19 cellular contexts compared by ENCODE assay signal in genomic region chr12:124837249-124837897, GRCh38. TPM values are rescaled to one million over a fixed set of nuclear protein-coding genes. Genes with fewer than 3 reads are reported as not detected.
DNase-seq lines count a peak whose midpoint lies in the region; ATAC-seq, FAIRE-seq and TF ChIP-seq lines count a peak whose summit lies in the region.
"Had no signal": no experiment of that assay in that cellular context is flagged by ENCODE, and none has a peak within 500 bp of the region (broad histone marks: within the 10 kb centered on the region; RNA-seq: fewer than 3 reads in every experiment).

No MANE protein-coding gene starts in this region.

- H3K4me3 Mint-ChIP-seq in HFFc6, result 0 out of 2 replicates have a peak overlapping the region, but pooled peaks have one; percentile 9
- no peak overlapping the region for H3K4me3 Mint-ChIP-seq in mesothelial cell of epicardium
- H3K4me3 Mint-ChIP-seq: activated naive CD8-positive, alpha-beta T cell treated with anti-CD3 and anti-CD28 coated beads, Interleukin-2, amount 50 U/mL, for 24 hours; neural progenitor cell; stimulated activated naive CD8-positive, alpha-beta T cell treated with anti-CD3 and anti-CD28 coated beads, Interleukin-15, amount 100 ng/mL, for 72 hours had no signal

- ATAC-seq in K562 (no peak), GM21390 (IDR thresholded peaks at IDR 0.05; ENCODE audit: unreplicated experiment) (no peak), GM18520 (IDR thresholded peaks at IDR 0.05; ENCODE audit: unreplicated experiment) (no peak)
- ATAC-seq: activated naive CD8-positive, alpha-beta T cell treated with anti-CD3 and anti-CD28 coated beads, Interleukin-2, amount 50 U/mL, for 24 hours; stimulated activated naive CD8-positive, alpha-beta T cell treated with anti-CD3 and anti-CD28 coated beads, Interleukin-15, amount 100 ng/mL, for 72 hours had no signal

- H3K4me2 ChIP-seq in K562 (ENCODE audit: insufficient read depth, low read length), result no peak overlapping the region
- H3K4me2 ChIP-seq: neural progenitor cell had no signal

- POLR2A ChIA-PET in K562 (lab: Yijun Ruan, JAX), result interaction anchor here (0.5 to 1.1 kb wide), 3 partner anchors 9 to 1724 kb away, joined by 3 read pairs; no protein-coding TSS in a partner anchor

- no peaks in the 10 kb centered on the region for H4K20me1 ChIP-seq in K562 (replicated peaks; ENCODE audit: control insufficient read depth, insufficient read depth, low read length)

- H3K9me3 Mint-ChIP-seq in HFFc6, result no peaks in the 10 kb centered on the region
- H3K9me3 Mint-ChIP-seq in mesothelial cell of epicardium, result no peaks in the 10 kb centered on the region
- H3K9me3 Mint-ChIP-seq: activated naive CD8-positive, alpha-beta T cell treated with anti-CD3 and anti-CD28 coated beads, Interleukin-2, amount 50 U/mL, for 24 hours; neural progenitor cell; stimulated activated naive CD8-positive, alpha-beta T cell treated with anti-CD3 and anti-CD28 coated beads, Interleukin-15, amount 100 ng/mL, for 72 hours had no signal

- in situ Hi-C loops in K562 (cut with MboI), result no loop called here

- H3K9ac ChIP-seq in K562 (ENCODE audit: insufficient read depth in 1 of 2, low read depth in 2 of 2, low read length in 2 of 2), result no peak overlapping the region
- H3K9ac ChIP-seq in subcutaneous abdominal adipose tissue (ENCODE audit: low read length in 5 of 5), result no peak overlapping the region
- H3K9ac ChIP-seq: BLaER1 treated with 17β-estradiol and CSF1 and Interleukin-3, amounts not matched to agents 10 nM and 100 nM; neural progenitor cell had no signal

- BruUV-seq in K562 (replicated peaks; lab: Mats Ljungman, UMichigan), result no TSS peak

- peaks cover 49% of the 10 kb centered on the region; the same call in 2 of the 3 replicates for H3K36me3 ChIP-seq in K562 (ENCODE audit: control insufficient read depth, insufficient read depth, low read length)
- peaks cover 0 to 2% (median 0%) of the 10 kb centered on the region in 5 donors for H3K36me3 ChIP-seq in subcutaneous abdominal adipose tissue (ENCODE audit: control insufficient read depth in 5 of 5, insufficient read depth in 5 of 5, low read length in 5 of 5)
- H3K36me3 ChIP-seq: neural progenitor cell, SJCRH30 had no signal

- no peaks in the 10 kb centered on the region for H3K27me3 ChIP-seq in K562 (ENCODE audit: control insufficient read depth in 2 of 2, insufficient read depth in 2 of 2, low read length in 2 of 2)
- H3K27me3 ChIP-seq in subcutaneous abdominal adipose tissue (ENCODE audit: control insufficient read depth in 5 of 5, insufficient read depth in 4 of 5, low read length in 5 of 5), result no peaks in the 10 kb centered on the region
- H3K27me3 ChIP-seq: BLaER1 treated with 17β-estradiol and CSF1 and Interleukin-3, amounts not matched to agents 10 nM and 100 nM; SJCRH30 had no signal

- H3K27ac ChIP-seq in K562 (ENCODE audit: extremely low read depth, low read depth, low read length) (no peak overlapping the region), subcutaneous abdominal adipose tissue (ENCODE audit: low read depth, low read length) (peak overlapping the region; percentile 75)
- H3K27ac ChIP-seq: BLaER1 treated with 17β-estradiol and CSF1 and Interleukin-3, amounts not matched to agents 10 nM and 100 nM; neural progenitor cell had no signal

- DNase-seq in HFFc6, result no peak
- DNase-seq in K562 (ENCODE audit: extremely low read depth in 1 of 4, low spot score in 3 of 4), result no peak
- no peak for DNase-seq in mesothelial cell of epicardium (ENCODE audit: low spot score in 2 of 2, unreplicated experiment in 2 of 2)
- no peak for DNase-seq in hypothalamus (lab: John Stamatoyannopoulos, UW)
- DNase-seq: activated naive CD8-positive, alpha-beta T cell treated with anti-CD3 and anti-CD28 coated beads, Interleukin-2, amount 50 U/mL, for 24 hours; NCI-H1105; NCI-H2081 treated with DMSO at 0.1 percent for 48 hours; NCI-H524; stimulated activated CD4-positive, alpha-beta T cell treated with anti-CD3 and anti-CD28 coated beads, Interleukin-1b, Interleukin-23, amount 100 ng/mL, for 48 hours; stimulated activated naive CD8-positive, alpha-beta T cell treated with anti-CD3 and anti-CD28 coated beads, Interleukin-15, amount 100 ng/mL, for 72 hours had no signal

- intact Hi-C loops in K562 (cut with micrococcal nuclease), result no loop called here

- peaks cover 72% of the 10 kb centered on the region for H3K79me2 ChIP-seq in K562 (ENCODE audit: control insufficient read depth, insufficient read depth, low read length)

- H3K4me3 ChIP-seq in K562, result no peak overlapping the region
- no peak overlapping the region for H3K4me3 ChIP-seq in subcutaneous abdominal adipose tissue (ENCODE audit: low read depth in 1 of 5, low read length in 5 of 5)
- H3K4me3 ChIP-seq: BLaER1 treated with 17β-estradiol and CSF1 and Interleukin-3, amounts not matched to agents 10 nM and 100 nM; neural progenitor cell had no signal

- TF ChIP-seq EP300 in K562 (IDR thresholded peaks at IDR 0.05; ENCODE audit: low read length), result no peak

- no peak for TF ChIP-seq RAD21 in K562 (CRISPR knock-in tag; conservative IDR thresholded peaks at IDR 0.05 in 1 of 2, IDR thresholded peaks at IDR 0.05 in 1 of 2)

- no peak for TF ChIP-seq POLR2A in K562 (conservative IDR thresholded peaks at IDR 0.05)

- H3K36me3 Mint-ChIP-seq in HFFc6 (ENCODE audit: low read depth) (no peaks in the 10 kb centered on the region; the same call in 1 of the 2 replicates), mesothelial cell of epicardium (no peaks in the 10 kb centered on the region)

- CTCF ChIA-PET in K562 (lab: Yijun Ruan, JAX; ENCODE audit: low intra/inter-chr PET ratio), result no interaction called here

- peaks cover 0 to 18% of the 10 kb centered on the region in 2 experiments; a peak in 3 of 5 replicates for H3K4me1 ChIP-seq in K562 (replicated peaks in 1 of 2; ENCODE audit: control insufficient read depth in 2 of 2, insufficient read depth in 2 of 2, low read length in 2 of 2)
- H3K4me1 ChIP-seq in subcutaneous abdominal adipose tissue (ENCODE audit: control insufficient read depth in 5 of 5, insufficient read depth in 5 of 5, low read length in 5 of 5), result peaks cover 8 to 54% (median 34%) of the 10 kb centered on the region in 5 donors

- no peak overlapping the region for H2AFZ ChIP-seq in K562 (ENCODE audit: low read depth, low read length)
- H2AFZ ChIP-seq: neural progenitor cell had no signal

- H3K4me1 Mint-ChIP-seq in HFFc6 (ENCODE audit: low read depth) (peaks cover 70% of the 10 kb centered on the region), mesothelial cell of epicardium (peaks cover 29% of the 10 kb centered on the region)
- H3K4me1 Mint-ChIP-seq: activated naive CD8-positive, alpha-beta T cell treated with anti-CD3 and anti-CD28 coated beads, Interleukin-2, amount 50 U/mL, for 24 hours; stimulated activated naive CD8-positive, alpha-beta T cell treated with anti-CD3 and anti-CD28 coated beads, Interleukin-15, amount 100 ng/mL, for 72 hours had no signal

- no peaks in the 10 kb centered on the region for H3K9me3 ChIP-seq in K562 (replicated peaks; ENCODE audit: control insufficient read depth, insufficient read depth, low read depth, low read length)
- no peaks in the 10 kb centered on the region for H3K9me3 ChIP-seq in subcutaneous abdominal adipose tissue (ENCODE audit: control insufficient read depth in 5 of 5, low read length in 5 of 5)
- H3K9me3 ChIP-seq: SJCRH30 had no signal

- H3K27me3 Mint-ChIP-seq in HFFc6 (ENCODE audit: insufficient read depth) (no peaks in the 10 kb centered on the region; the same call in 1 of the 2 replicates), mesothelial cell of epicardium (ENCODE audit: low read depth) (no peaks in the 10 kb centered on the region)
- H3K27me3 Mint-ChIP-seq: activated naive CD8-positive, alpha-beta T cell treated with anti-CD3 and anti-CD28 coated beads, Interleukin-2, amount 50 U/mL, for 24 hours; stimulated activated naive CD8-positive, alpha-beta T cell treated with anti-CD3 and anti-CD28 coated beads, Interleukin-15, amount 100 ng/mL, for 72 hours had no signal

- TF ChIP-seq CTCF in HFFc6 (IDR thresholded peaks at IDR 0.05) (no peak), K562 (IDR thresholded peaks at IDR 0.05 in 2 of 3, conservative IDR thresholded peaks at IDR 0.05 in 1 of 3; ENCODE audit: insufficient read depth in 2 of 3, low read depth in 1 of 3, low read length in 3 of 3) (no peak), mesothelial cell of epicardium (IDR thresholded peaks at IDR 0.05; ENCODE audit: unreplicated experiment) (no peak)

- H3K27ac Mint-ChIP-seq in HFFc6 (peak overlapping the region; percentile 92), mesothelial cell of epicardium (peak overlapping the region; percentile 62)
- H3K27ac Mint-ChIP-seq: activated naive CD8-positive, alpha-beta T cell treated with anti-CD3 and anti-CD28 coated beads, Interleukin-2, amount 50 U/mL, for 24 hours; neural progenitor cell; stimulated activated naive CD8-positive, alpha-beta T cell treated with anti-CD3 and anti-CD28 coated beads, Interleukin-15, amount 100 ng/mL, for 72 hours had no signal

- WGBS in K562 (ENCODE audit: insufficient coverage, low coverage, missing lambda C conversion rate), result 84% methylated on average over 4 of the region's 4 CpGs

- H3K9me1 ChIP-seq in K562 (ENCODE audit: control insufficient read depth, insufficient read depth, low read length), result peaks cover 8% of the 10 kb centered on the region

- no peak for FAIRE-seq in K562 (lab: Jason Lieb, UNC)
- FAIRE-seq: bronchial epithelial cell, G401.6, islet of Langerhans had no signal

RNA-seq across cellular contexts. Expression of gene SCARB1, which starts 26.3 kb away (rescaled TPM):
- 10 to 100 TPM; 34.8 to 46.3 (median 36.8) TPM for total RNA-seq in HFFc6 (2021; fragmentation: NEBNext Ultra II Directional; extraction: Animal tissue kit (Norgen Biotek cat#: 25700))
- total RNA-seq in K562 (2011; cell fraction: chromatin; rRNA removed; ENCODE audit: low replicate concordance), result 238 and 543 TPM in 2 replicates
- total RNA-seq in K562 (2011; cell fraction: nucleolus; rRNA removed), result 351 and 425 TPM in 2 replicates
- 354 and 357 TPM in 2 replicates for total RNA-seq in K562 (2011; cell fraction: nucleoplasm; rRNA removed)
- total RNA-seq in K562 (2014; rRNA removed) (52.8 and 83.0 TPM in 2 replicates), K562 (2014; rRNA removed; fragmentation: Illumina TruSeq; extraction: Trizol) (30.9 and 38.4 TPM in 2 replicates), K562 (2015; rRNA removed; fragmentation: Illumina TruSeq; extraction: Trizol) (36.0 and 38.7 TPM in 2 replicates), K562 (2021) (148 and 157 TPM in 2 replicates), mesothelial cell of epicardium (40.2 to 43.3 TPM (median 40.4 TPM) in 3 replicates)
- polyA plus RNA-seq in K562 (2011; rRNA removed) (81.9 and 168 TPM in 2 replicates), K562 (2014; fragmentation: Illumina TruSeq; extraction: Trizol) (143 and 152 TPM in 2 replicates), K562 (2014; fragmentation: Nextera tagmentation; extraction: Ambion mirVana) (1 to 10 TPM in 1 of 2 experiments, under 1 TPM in 1; 0.56 to 4.7 TPM), K562 (2014; rRNA removed) (79.2 and 92.6 TPM in 2 replicates)
- 161 and 163 TPM in 2 replicates for polyA plus RNA-seq in K562 (2011; cell fraction: cytosol; rRNA removed)
- polyA plus RNA-seq in K562 (2011; cell fraction: nucleus; rRNA removed), result 435 and 491 TPM in 2 replicates
- 87.6 and 124 TPM in 2 replicates for polyA plus RNA-seq in K562 (2012)
- polyA minus RNA-seq in K562 (2011; rRNA and poly(A)+ RNA removed), result 83.0 and 106 TPM in 2 replicates
- 90.2 and 100 TPM in 2 replicates for polyA minus RNA-seq in K562 (2011; cell fraction: cytosol; rRNA and poly(A)+ RNA removed)
- 82.3 and 143 TPM in 2 replicates for polyA minus RNA-seq in K562 (2011; cell fraction: nucleus; rRNA and poly(A)+ RNA removed)
